ENCODE assay signal across 13 cellular contexts in the genomic region with DNA sequence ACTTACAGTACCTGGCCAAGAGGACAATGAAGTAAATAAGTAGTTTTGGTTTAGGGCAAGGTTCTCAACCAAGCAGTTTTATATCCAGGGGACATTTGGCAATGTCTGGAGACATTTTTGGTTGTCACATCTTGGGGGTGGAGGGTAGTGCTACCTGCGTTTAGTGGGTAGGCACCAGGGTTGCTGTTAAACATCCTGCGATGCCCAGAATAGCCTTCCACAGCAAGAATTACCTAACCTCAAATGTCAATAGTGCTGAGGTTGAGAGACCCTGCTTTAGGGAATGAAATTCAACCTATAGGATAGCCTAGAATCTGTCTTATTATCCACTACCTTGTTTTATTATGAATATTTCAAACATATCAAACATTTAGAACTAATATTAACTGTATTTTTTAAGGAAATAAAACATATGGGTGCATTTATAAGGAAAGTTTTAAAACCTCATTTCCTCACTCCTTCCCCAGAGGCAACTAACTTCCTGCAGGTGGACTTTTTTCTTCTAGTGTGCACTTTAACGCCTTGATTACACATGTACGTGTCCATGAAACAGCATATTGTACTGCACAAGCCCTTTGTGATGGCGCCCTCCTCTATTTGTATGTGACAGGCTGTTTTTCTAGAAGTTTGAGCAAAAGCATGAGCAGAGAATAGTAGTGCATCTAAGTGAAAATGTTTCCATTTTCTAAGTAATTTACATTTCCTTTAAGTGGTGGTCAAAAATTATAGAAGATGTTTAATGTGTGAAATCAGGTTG. TPM values are rescaled to one million over a fixed set of nuclear protein-coding genes. Genes with fewer than 3 reads are reported as not detected.
DNase-seq lines count a peak whose midpoint lies in the region; ATAC-seq, FAIRE-seq and TF ChIP-seq lines count a peak whose summit lies in the region.
"Had no signal": no experiment of that assay in that cellular context is flagged by ENCODE, and none has a peak within 500 bp of the region (broad histone marks: within the 10 kb centered on the region; RNA-seq: fewer than 3 reads in every experiment).

No MANE protein-coding gene starts in this region.

- no peak for TF ChIP-seq POLR2A in GM12892 (IDR thresholded peaks at IDR 0.05; ENCODE audit: low read depth, low read length)

- H3K36me3 Mint-ChIP-seq in stimulated activated naive B cell treated with anti-CD40 and anti-IgM and Interleukin-4, amounts not matched to agents 10 μg/mL and 1 μg/mL and 100 μg/mL, for 72 hours = peaks cover 26 to 38% of the 10 kb centered on the region in 2 donors
- no peaks in the 10 kb centered on the region for H3K36me3 Mint-ChIP-seq in effector memory CD8-positive, alpha-beta T cell (ENCODE audit: insufficient read depth)

- H3K27ac ChIP-seq in dorsolateral prefrontal cortex = peak overlapping the region in 57 of 59 donors; percentile 1 to 90 (median 77)
- H3K27ac ChIP-seq: thoracic aorta had no signal

- H3K27me3 Mint-ChIP-seq in stimulated activated naive B cell treated with anti-CD40 and anti-IgM and Interleukin-4, amounts not matched to agents 10 μg/mL and 1 μg/mL and 100 μg/mL, for 72 hours = no peaks in the 10 kb centered on the region
- H3K27me3 Mint-ChIP-seq in effector memory CD8-positive, alpha-beta T cell = no peaks in the 10 kb centered on the region
- H3K27me3 Mint-ChIP-seq: naive thymus-derived CD4-positive, alpha-beta T cell had no signal

- no peaks in the 10 kb centered on the region for H3K27me3 ChIP-seq in dorsolateral prefrontal cortex

- ATAC-seq in stimulated activated naive B cell treated with anti-CD40 and anti-IgM and Interleukin-4, amounts not matched to agents 10 μg/mL and 1 μg/mL and 100 μg/mL, for 72 hours (replicated peaks) = peak; percentile 69 to 76
- ATAC-seq in GM19455 (IDR thresholded peaks at IDR 0.05; ENCODE audit: unreplicated experiment) = no peak
- no peak for ATAC-seq in effector memory CD8-positive, alpha-beta T cell (replicated peaks)
- ATAC-seq: naive thymus-derived CD4-positive, alpha-beta T cell had no signal

- peak; percentile 64 for FAIRE-seq in GM12892 (lab: Jason Lieb, UNC)

- no peak for DNase-seq in GM12892 (ENCODE audit: insufficient read length)
- peak; percentile 17 for DNase-seq in NAMALWA (ENCODE audit: low spot score)
- no peak for DNase-seq in dorsolateral prefrontal cortex
- DNase-seq in stimulated activated naive B cell treated with anti-CD40 and anti-IgM and Interleukin-4, amounts not matched to agents 10 μg/mL and 1 μg/mL and 100 μg/mL, for 72 hours = no peak
- DNase-seq in effector memory CD8-positive, alpha-beta T cell = no peak
- no peak for DNase-seq in GM10266 (ENCODE audit: extremely low spot score)
- DNase-seq: activated CD4-positive, alpha-beta T cell treated with anti-CD3 and anti-CD28 coated beads for 48 hours; activated effector memory CD4-positive, alpha-beta T cell treated with Interleukin-2 at 50 U/mL for 16 hours; DND-41; erythroblast; naive thymus-derived CD4-positive, alpha-beta T cell had no signal

- H3K4me1 Mint-ChIP-seq in stimulated activated naive B cell treated with anti-CD40 and anti-IgM and Interleukin-4, amounts not matched to agents 10 μg/mL and 1 μg/mL and 100 μg/mL, for 72 hours = peaks cover 42 to 67% of the 10 kb centered on the region in 2 donors
- H3K4me1 Mint-ChIP-seq in effector memory CD8-positive, alpha-beta T cell (ENCODE audit: low read depth in 2 of 2) = peaks cover 23 to 41% of the 10 kb centered on the region in 2 donors

- H3K4me3 ChIP-seq in dorsolateral prefrontal cortex = peak overlapping the region; percentile 44 to 80 (median 63)

- peak overlapping the region; percentile 28 to 39 for H3K4me3 Mint-ChIP-seq in stimulated activated naive B cell treated with anti-CD40 and anti-IgM and Interleukin-4, amounts not matched to agents 10 μg/mL and 1 μg/mL and 100 μg/mL, for 72 hours
- peak overlapping the region in 1 of 2 donors; percentile 24 for H3K4me3 Mint-ChIP-seq in effector memory CD8-positive, alpha-beta T cell
- H3K4me3 Mint-ChIP-seq: naive thymus-derived CD4-positive, alpha-beta T cell had no signal

- peak overlapping the region; percentile 47 for H3K27ac Mint-ChIP-seq in stimulated activated naive B cell treated with anti-CD40 and anti-IgM and Interleukin-4, amounts not matched to agents 10 μg/mL and 1 μg/mL and 100 μg/mL, for 72 hours
- no peak overlapping the region for H3K27ac Mint-ChIP-seq in effector memory CD8-positive, alpha-beta T cell

- intact Hi-C loops in dorsolateral prefrontal cortex (cut with DNase I) = no loop called here

- no peaks in the 10 kb centered on the region for H3K9me3 Mint-ChIP-seq in stimulated activated naive B cell treated with anti-CD40 and anti-IgM and Interleukin-4, amounts not matched to agents 10 μg/mL and 1 μg/mL and 100 μg/mL, for 72 hours
- no peaks in the 10 kb centered on the region for H3K9me3 Mint-ChIP-seq in effector memory CD8-positive, alpha-beta T cell
- H3K9me3 Mint-ChIP-seq: naive thymus-derived CD4-positive, alpha-beta T cell had no signal

- TF ChIP-seq CTCF in dorsolateral prefrontal cortex (IDR thresholded peaks at IDR 0.05 in 54 of 56, conservative IDR thresholded peaks at IDR 0.05 in 2 of 56; ENCODE audit: low read depth in 1 of 56, partially characterized antibody in 56 of 56) (peak in 1 of 56 donors; percentile 2), GM10266 (IDR thresholded peaks at IDR 0.05; ENCODE audit: control insufficient read depth, insufficient read depth, low read depth, missing control alignments) (no peak)

RNA-seq across cellular contexts. Expression of a gene that starts 57.1 kb away (rescaled TPM):
- polyA plus RNA-seq in GM12892 (2012; ENCODE audit: missing spikeins) = 20.9 TPM
- 100 to 1,000 TPM in 2 of 120 experiments, 10 to 100 TPM in 118; 52.9 to 121 (median 72.5) TPM for total RNA-seq in dorsolateral prefrontal cortex

Comparison
In these comparisons a context has a peak if more than half of its experiments do, and no peak if none do; other contexts are left out.
1. ATAC-seq: peak in stimulated activated naive B cell treated with anti-CD40 and anti-IgM and Interleukin-4, amounts not matched to agents 10 μg/mL and 1 μg/mL and 100 μg/mL, for 72 hours (2 of 2); none in GM19455 (single experiment) and effector memory CD8-positive, alpha-beta T cell (single experiment).